In the genomic region with DNA sequence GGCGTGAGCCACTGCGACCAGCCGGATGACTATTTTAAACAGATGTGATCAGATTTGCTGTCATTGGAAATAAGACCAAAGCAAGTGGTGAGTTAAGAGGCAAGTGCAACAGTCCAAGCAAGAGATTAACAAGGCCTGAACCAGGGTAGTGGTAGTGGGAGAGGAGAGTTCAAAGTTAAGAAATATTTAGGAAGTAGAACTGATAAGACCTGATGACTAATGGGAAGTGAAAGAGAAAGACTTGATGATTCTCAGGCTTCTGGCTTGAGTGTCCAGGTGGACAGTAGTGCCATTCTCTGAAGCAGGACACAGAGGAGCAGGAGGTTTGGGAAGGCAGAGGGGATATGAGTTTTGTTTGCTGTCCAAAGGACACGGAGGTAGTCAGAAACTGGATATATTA, we compare ENCODE assay signal across 19 cellular contexts. TPM values are rescaled to one million over a fixed set of nuclear protein-coding genes. Genes with fewer than 3 reads are reported as not detected.
"Had no signal": no experiment of that assay in that cellular context is flagged by ENCODE, and none has a peak within 500 bp of the region (broad histone marks: within the 10 kb centered on the region; RNA-seq: fewer than 3 reads in every experiment).

No MANE protein-coding gene starts in this region.

- DNase-seq: activated B cell treated with CpG ODN at 0.5 μM for 24 hours; activated CD4-positive, alpha-beta T cell treated with anti-CD3 and anti-CD28 coated beads for 48 hours; activated CD8-positive, alpha-beta memory T cell treated with anti-CD3 and anti-CD28 coated beads, Interleukin-2, amount 50 U/mL, for 4 hours; aorta; brain microvascular endothelial cell; colonic mucosa; mesenchymal stem cell; mucosa of descending colon; naive B cell; stimulated activated CD4-positive, alpha-beta T cell treated with anti-CD3 and anti-CD28 coated beads, Interleukin-2, amount 100 ng/mL, for 24 hours; stimulated activated naive CD8-positive, alpha-beta T cell treated with anti-CD3 and anti-CD28 coated beads, Interleukin-15, amount 100 ng/mL, for 72 hours; trophoblast cell had no signal

- H3K36me3 ChIP-seq: colonic mucosa had no signal

- H3K27ac Mint-ChIP-seq: activated B cell treated with CpG ODN at 0.5 μM for 24 hours; activated T-helper 1 cell treated with anti-CD3 and anti-CD28 coated beads, Interleukin-12 subunit alpha, Interleukin-12 subunit beta, Interleukin-2, Interleukin-4 antibody, amounts not matched to agents 30 ng/mL and 10 ng/mL and 1 ng/mL, durations not matched to agents 14 hours and 24 hours and 36 hours; progenitor cell of endocrine pancreas; stimulated activated naive CD8-positive, alpha-beta T cell treated with anti-CD3 and anti-CD28 coated beads, Interleukin-15, amount 100 ng/mL, for 72 hours had no signal

- H3K4me3 ChIP-seq: colonic mucosa, mucosa of descending colon had no signal

- ATAC-seq: esophagus mucosa; mucosa of descending colon; stimulated activated naive CD8-positive, alpha-beta T cell treated with anti-CD3 and anti-CD28 coated beads, Interleukin-15, amount 100 ng/mL, for 72 hours had no signal

- H3K27me3 Mint-ChIP-seq: activated B cell treated with CpG ODN at 0.5 μM for 24 hours; central memory CD8-positive, alpha-beta T cell; naive B cell; progenitor cell of endocrine pancreas; stimulated activated naive CD8-positive, alpha-beta T cell treated with anti-CD3 and anti-CD28 coated beads, Interleukin-15, amount 100 ng/mL, for 72 hours had no signal

- H3K9me3 Mint-ChIP-seq: activated B cell treated with CpG ODN at 0.5 μM for 24 hours; activated T-helper 1 cell treated with anti-CD3 and anti-CD28 coated beads, Interleukin-12 subunit alpha, Interleukin-12 subunit beta, Interleukin-2, Interleukin-4 antibody, amounts not matched to agents 30 ng/mL and 10 ng/mL and 1 ng/mL, durations not matched to agents 14 hours and 24 hours and 36 hours; central memory CD8-positive, alpha-beta T cell; naive B cell; neural crest cell; stimulated activated naive CD8-positive, alpha-beta T cell treated with anti-CD3 and anti-CD28 coated beads, Interleukin-15, amount 100 ng/mL, for 72 hours had no signal

- H3K27ac ChIP-seq: brain microvascular endothelial cell, colonic mucosa had no signal

- H3K4me3 Mint-ChIP-seq: activated B cell treated with CpG ODN at 0.5 μM for 24 hours; activated T-helper 1 cell treated with anti-CD3 and anti-CD28 coated beads, Interleukin-12 subunit alpha, Interleukin-12 subunit beta, Interleukin-2, Interleukin-4 antibody, amounts not matched to agents 30 ng/mL and 10 ng/mL and 1 ng/mL, durations not matched to agents 14 hours and 24 hours and 36 hours; central memory CD8-positive, alpha-beta T cell; naive B cell; neural crest cell; stimulated activated naive CD8-positive, alpha-beta T cell treated with anti-CD3 and anti-CD28 coated beads, Interleukin-15, amount 100 ng/mL, for 72 hours had no signal

- H3K27me3 ChIP-seq: brain microvascular endothelial cell, colonic mucosa had no signal

- H3K9me3 ChIP-seq: colonic mucosa, mucosa of descending colon had no signal

RNA-seq across cellular contexts. Expression of a gene that starts 8.8 kb away (rescaled TPM):
- total RNA-seq: activated B cell treated with CpG ODN at 0.5 μM for 24 hours; activated T-helper 1 cell treated with anti-CD3 and anti-CD28 coated beads, Interleukin-12 subunit alpha, Interleukin-12 subunit beta, Interleukin-2, Interleukin-4 antibody, amounts not matched to agents 30 ng/mL and 10 ng/mL and 1 ng/mL, durations not matched to agents 14 hours and 24 hours and 36 hours; esophagus mucosa; neural crest cell; osteoblast; progenitor cell of endocrine pancreas; T-helper 2 cell treated with Interferon-gamma antibody and Interleukin-4, amounts not matched to agents 100 ng/mL and 5 ng/mL, for 36 hours had no signal
